8 cellular contexts compared by ENCODE assay signal in the genomic region with DNA sequence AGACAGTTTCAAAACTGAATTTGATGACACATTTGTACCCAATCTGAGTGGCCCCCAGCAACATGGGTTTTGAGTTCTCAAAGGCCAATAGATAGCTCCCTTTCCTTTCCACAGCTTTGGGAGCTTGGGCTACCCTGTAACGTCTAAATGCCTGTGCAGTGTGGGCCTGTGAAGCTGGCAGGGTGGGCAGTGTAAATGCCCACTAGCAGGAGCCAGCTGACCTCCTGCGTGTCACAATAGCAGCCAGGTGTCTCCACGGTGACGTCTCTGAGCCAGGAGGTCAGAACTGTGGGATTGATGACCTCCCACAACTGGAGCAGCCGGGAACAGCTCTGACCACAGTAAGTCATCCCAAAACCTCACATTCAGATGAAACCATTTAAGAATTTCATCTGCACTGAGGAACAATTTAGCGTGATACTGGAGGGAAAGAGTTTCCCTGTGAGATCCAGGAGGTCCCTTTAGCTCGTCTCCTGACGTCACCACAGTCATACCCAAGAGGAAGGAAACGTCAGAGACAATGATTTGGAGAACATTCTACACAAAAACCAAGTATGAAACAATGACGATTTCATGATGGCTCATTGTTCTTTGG. TPM values are rescaled to one million over a fixed set of nuclear protein-coding genes. Genes with fewer than 3 reads are reported as not detected.
DNase-seq lines count a peak whose midpoint lies in the region; ATAC-seq and TF ChIP-seq lines count a peak whose summit lies in the region.

TSS of gene IPO5 (plus strand) at position 300 of the 595 bp plus-strand sequence. CDS start 23,022 bp downstream, outside the sequence.

- H3K36me3 ChIP-seq in Karpas-422 (ENCODE audit: insufficient read depth, low read length) (no peaks in the 10 kb centered on the region), suprapubic skin (no peaks in the 10 kb centered on the region)

- peaks cover 0 to 4% (median 3%) of the 10 kb centered on the region in 5 experiments for H3K9me3 Mint-ChIP-seq in brain

- peaks cover 7% of the 10 kb centered on the region for H3K27me3 Mint-ChIP-seq in brain

- ATAC-seq in left colon = no peak
- ATAC-seq in HG03442 (IDR thresholded peaks at IDR 0.05; ENCODE audit: unreplicated experiment) = no peak

- H2AFZ ChIP-seq in Karpas-422 (ENCODE audit: low read length) = no peak within 1 kb of the TSS

- 65% methylated on average over 10 of the region's 10 CpGs for WGBS in suprapubic skin

- no peak within 1 kb of the TSS for H3K27ac ChIP-seq in Karpas-422 (ENCODE audit: low read length)
- no peak within 1 kb of the TSS for H3K27ac ChIP-seq in suprapubic skin

- H3K79me2 ChIP-seq in Karpas-422 (ENCODE audit: low read length) = no peaks in the 10 kb centered on the region

- TF ChIP-seq CTCF in brain (conservative IDR thresholded peaks at IDR 0.05) = no peak
- TF ChIP-seq CTCF in suprapubic skin (IDR thresholded peaks at IDR 0.05) = no peak

- H3K4me2 ChIP-seq in Karpas-422 (ENCODE audit: low read depth, low read length, poor library complexity, severe bottlenecking) = no peak within 1 kb of the TSS

- no peak within 1 kb of the TSS for H3K4me3 Mint-ChIP-seq in brain

- intact Hi-C loops in left colon (cut with DNase I, micrococcal nuclease) = no loop called here

- no peak for TF ChIP-seq EP300 in suprapubic skin (IDR thresholded peaks at IDR 0.05)

- no peaks in the 10 kb centered on the region for H3K27me3 ChIP-seq in Karpas-422 (ENCODE audit: low read length)
- H3K27me3 ChIP-seq in suprapubic skin = no peaks in the 10 kb centered on the region

- peaks cover 11% of the 10 kb centered on the region for H3K4me1 ChIP-seq in Karpas-422 (ENCODE audit: low read length)
- no peaks in the 10 kb centered on the region for H3K4me1 ChIP-seq in suprapubic skin

- H3K4me3 ChIP-seq in Karpas-422 (ENCODE audit: low read length) = no peak within 1 kb of the TSS
- H3K4me3 ChIP-seq in suprapubic skin = no peak within 1 kb of the TSS

- DNase-seq in Karpas-422 = no peak
- no peak for DNase-seq in left colon
- DNase-seq in suprapubic skin (ENCODE audit: low spot score in 2 of 2) = no peak
- DNase-seq in foreskin melanocyte = no peak
- no peak for DNase-seq in activated CD4-positive, alpha-beta T cell treated with anti-CD3 and anti-CD28 coated beads, Interleukin-2, amount 50 U/mL, for 48 hours
- DNase-seq in T-helper 9 cell = no peak

- H3K4me1 Mint-ChIP-seq in brain = no peaks in the 10 kb centered on the region

- no peak for TF ChIP-seq POLR2A in suprapubic skin (IDR thresholded peaks at IDR 0.05)

- H3K27ac Mint-ChIP-seq in brain = no peak within 1 kb of the TSS

- H4K20me1 ChIP-seq in Karpas-422 (ENCODE audit: insufficient read depth, low read depth, low read length) = no peaks in the 10 kb centered on the region

- peaks cover 3% of the 10 kb centered on the region for H3K36me3 Mint-ChIP-seq in brain

- H3K9me2 ChIP-seq in Karpas-422 (replicated peaks; ENCODE audit: insufficient read depth, low read length) = no peaks in the 10 kb centered on the region

- H3K9me3 ChIP-seq in Karpas-422 (ENCODE audit: low read length) (no peaks in the 10 kb centered on the region), suprapubic skin (no peaks in the 10 kb centered on the region)

- no peak within 1 kb of the TSS for H3K9ac ChIP-seq in Karpas-422 (ENCODE audit: low read length)

RNA-seq across cellular contexts. Expression of gene IPO5, which starts in this region (rescaled TPM):
- 61.8 and 114 TPM in 2 replicates for total RNA-seq in Karpas-422 (2014; rRNA removed; shearing (Covaris generic); ENCODE audit: low replicate concordance)
- 73.1 TPM for polyA plus RNA-seq in brain (ENCODE audit: insufficient read depth, low read depth, low replicate concordance)
- total RNA-seq in left colon (10 to 100 TPM; 48.9 to 59.7 TPM), suprapubic skin (10 to 100 TPM; 78.8 to 93.8 (median 82.4) TPM)
